In genomic region chr2:27663463-27664244, GRCh38 we compare ENCODE assay signal across 8 cellular contexts.
DNase-seq lines count a peak whose midpoint lies in the region; ATAC-seq and TF ChIP-seq lines count a peak whose summit lies in the region.

TSS of gene SLC4A1AP (plus strand) at chr2:27663889. CDS start at chr2:27663915, 26 bp downstream.
TSS of gene SUPT7L (minus strand) at chr2:27663614. CDS start at chr2:27662192, 1,422 bp downstream.

- in situ Hi-C loops in GM13976 (cut with MboI; ENCODE audit: low sequenced_read_pairs, unreplicated experiment) = no loop called here

- peak; percentile 88 for DNase-seq in GM13976 (ENCODE audit: low spot score)
- peak; percentile 76 to 83 for DNase-seq in NCI-H1930 (lab: John Stamatoyannopoulos, UW)
- peak; percentile 56 for DNase-seq in T-helper 22 cell (ENCODE audit: low read depth)
- DNase-seq in astrocyte of the hippocampus (ENCODE audit: low read depth, low spot score) = peak; percentile 90
- DNase-seq in hippocampal formation (lab: John Stamatoyannopoulos, UW) = peak; percentile 89 to 91
- DNase-seq in retina = peak; percentile 99

- TF ChIP-seq CTCF in GM13976 (IDR thresholded peaks at IDR 0.05; ENCODE audit: borderline replicate concordance, control extremely low read depth, extremely low read depth, insufficient read depth, missing control alignments) = no peak

- ATAC-seq in HG02938 (IDR thresholded peaks at IDR 0.05; ENCODE audit: unreplicated experiment) (peak; percentile 76), GM18519 (IDR thresholded peaks at IDR 0.05; ENCODE audit: low FRiP score, unreplicated experiment) (no peak)
